In the genomic region with DNA sequence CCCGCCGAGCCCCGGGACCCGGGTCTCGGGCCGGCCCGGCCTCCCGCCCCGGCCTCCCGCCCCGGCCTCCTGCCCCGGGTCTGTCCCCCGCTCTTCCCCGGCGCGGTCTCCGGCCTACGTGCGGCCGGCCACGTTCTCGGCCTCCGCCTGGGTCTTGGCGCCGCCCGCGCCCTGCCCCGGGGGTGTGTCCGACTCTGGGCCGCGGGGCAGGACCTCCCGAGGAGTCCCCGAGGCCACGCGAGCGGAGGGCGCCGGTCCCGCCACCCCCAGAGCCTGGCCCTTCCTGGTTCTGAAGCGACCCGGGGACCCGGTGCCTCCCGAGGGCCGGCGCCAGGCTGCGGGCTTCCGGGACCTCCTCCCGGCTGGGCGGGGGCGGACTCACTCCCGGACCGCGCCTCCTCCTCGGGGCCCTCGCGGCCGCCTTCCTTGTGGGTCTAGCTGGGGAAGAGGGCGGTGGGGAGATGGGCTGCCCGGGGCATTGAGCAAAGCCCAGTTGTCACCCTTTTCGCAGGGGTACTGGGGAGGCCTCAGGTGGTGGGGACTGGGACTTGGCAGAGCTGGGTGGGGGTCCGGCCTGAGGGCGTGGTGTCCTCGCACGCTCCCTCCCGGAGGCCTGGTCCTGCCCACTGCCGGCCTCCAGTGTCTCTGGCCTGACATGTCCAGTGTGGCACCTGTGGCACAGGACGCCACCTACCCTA, we compare ENCODE assay signal across 8 cellular contexts.
A peak's percentile ranks its signal among the peaks of the same experiment; 100 is the strongest.
DNase-seq lines count a peak whose midpoint lies in the region; ATAC-seq and TF ChIP-seq lines count a peak whose summit lies in the region.

No MANE protein-coding gene starts in this region.

- H3K4me3 ChIP-seq in LNCaP clone FGC (ENCODE audit: low read depth, low read length) (peak overlapping the region; percentile 73), WERI-Rb-1 (ENCODE audit: low read depth, low read length) (peak overlapping the region; percentile 78), cardiac fibroblast (replicated peaks in 1 of 2; ENCODE audit: low read depth in 2 of 2, low read length in 2 of 2) (peak overlapping the region; percentile 72 to 82)

- no peaks in the 10 kb centered on the region; the same call in 1 of the 2 replicates for H3K36me3 ChIP-seq in WERI-Rb-1

- H3K27ac ChIP-seq in WERI-Rb-1, result peak overlapping the region; percentile 83

- DNase-seq in DMS53 treated with DMSO at 0.1 percent for 48 hours (lab: John Stamatoyannopoulos, UW; ENCODE audit: unreplicated experiment) (peak; percentile 22), LNCaP clone FGC (ENCODE audit: low read depth) (no peak), WERI-Rb-1 (peak; percentile 49), cardiac fibroblast (ENCODE audit: low read depth in 2 of 2) (peak; percentile 40 to 59), iris pigment epithelial cell (ENCODE audit: low read depth) (peak; percentile 56), NCI-H187 (lab: John Stamatoyannopoulos, UW) (no peak)
- DNase-seq in stimulated activated CD4-positive, alpha-beta T cell treated with anti-CD3 and anti-CD28 coated beads, Interleukin-12 subunit alpha, Interleukin-12 subunit beta, amount 100 ng/mL, for 24 hours (ENCODE audit: low read depth in 2 of 2), result peak; percentile 29 to 64

- no peaks in the 10 kb centered on the region for H3K9me3 ChIP-seq in WERI-Rb-1 (ENCODE audit: severe bottlenecking)

- ATAC-seq in GM21723 (IDR thresholded peaks at IDR 0.05; ENCODE audit: unreplicated experiment), result peak; percentile 39

- no peaks in the 10 kb centered on the region for H3K27me3 ChIP-seq in WERI-Rb-1 (ENCODE audit: insufficient read depth, low read depth, severe bottlenecking)

- TF ChIP-seq CTCF in LNCaP clone FGC (IDR thresholded peaks at IDR 0.05; ENCODE audit: control insufficient read depth, extremely low read depth, insufficient read depth), result peak; percentile 11; the same call in 1 of the 2 replicates
- no peak for TF ChIP-seq CTCF in WERI-Rb-1 (IDR thresholded peaks at IDR 0.05; ENCODE audit: low read depth, low read length)
- TF ChIP-seq CTCF in cardiac fibroblast (IDR thresholded peaks at IDR 0.05; ENCODE audit: low read depth, low read length), result no peak

Comparison
In these comparisons a context has a peak if more than half of its experiments do, and no peak if none do; other contexts are left out.
1. DNase-seq: peak in DMS53 treated with DMSO at 0.1 percent for 48 hours (single experiment), WERI-Rb-1 (single experiment), cardiac fibroblast (2 of 2), iris pigment epithelial cell (single experiment) and stimulated activated CD4-positive, alpha-beta T cell treated with anti-CD3 and anti-CD28 coated beads, Interleukin-12 subunit alpha, Interleukin-12 subunit beta, amount 100 ng/mL, for 24 hours (2 of 2); none in LNCaP clone FGC (single experiment) and NCI-H187 (0 of 2).
2. Peak in every context shown above with its lines, with median percentiles within 50 percentile points of each other: H3K4me3 ChIP-seq.